Comparison of ENCODE assay signal across 12 cellular contexts in genomic region chr4:95544433-95545103, GRCh38. TPM values are rescaled to one million over a fixed set of nuclear protein-coding genes. Genes with fewer than 3 reads are reported as not detected.
A peak's percentile ranks its signal among the peaks of the same experiment; 100 is the strongest.
DNase-seq lines count a peak whose midpoint lies in the region; ATAC-seq and TF ChIP-seq lines count a peak whose summit lies in the region.
"Had no signal": no experiment of that assay in that cellular context is flagged by ENCODE, and none has a peak within 500 bp of the region (broad histone marks: within the 10 kb centered on the region; RNA-seq: fewer than 3 reads in every experiment).

No MANE protein-coding gene starts in this region.

- intact Hi-C loops in heart right ventricle (cut with DNase I) (loop anchor here in 2 of 10 donors (10.0 kb wide), 1 partner anchor 380 kb away; no protein-coding TSS in a partner anchor), Right ventricle myocardium superior (cut with DNase I) (no loop called here), aorta (cut with DNase I) (loop anchor here in 1 of 2 donors (10.0 kb wide), 1 partner anchor 380 kb away; no protein-coding TSS in a partner anchor), colonic mucosa (cut with DNase I) (no loop called here)

- TF ChIP-seq CTCF in heart right ventricle (IDR thresholded peaks at IDR 0.05) (peak in 6 of 9 donors; percentile 6 to 39 (median 24)), cardiac fibroblast (IDR thresholded peaks at IDR 0.05; ENCODE audit: low read depth, low read length) (peak; percentile 33), colonic mucosa (IDR thresholded peaks at IDR 0.05) (no peak)

- H3K4me3 ChIP-seq in heart right ventricle: peak overlapping the region in 2 of 10 donors; percentile 8 to 18
- no peak overlapping the region for H3K4me3 ChIP-seq in cardiac fibroblast (replicated peaks in 1 of 2; ENCODE audit: low read depth in 2 of 2, low read length in 2 of 2)
- H3K4me3 ChIP-seq in mesodermal cell (ENCODE audit: extremely low read depth, insufficient read depth, low read length, poor library complexity, severe bottlenecking): no peak overlapping the region
- H3K4me3 ChIP-seq in aorta (ENCODE audit: low read length in 2 of 2): peak overlapping the region; percentile 41 to 56
- no peak overlapping the region for H3K4me3 ChIP-seq in colonic mucosa

- WGBS in heart right ventricle, 2 donors: 64 to 69% methylated on average over 4 of the region's 4 CpGs
- WGBS in mesodermal cell (ENCODE audit: insufficient coverage in 2 of 2), 2 experiments: 71% methylated on average over 2 of the region's 4 CpGs; no CpG with 5 or more reads in 1 of the 2 experiments
- WGBS in aorta, 2 donors: 33 to 37% methylated on average over 4 of the region's 4 CpGs

- ATAC-seq in heart right ventricle (no peak), Right ventricle myocardium superior (ENCODE audit: poor library complexity) (no peak), aorta (ENCODE audit: low FRiP score) (no peak), HG03565 (IDR thresholded peaks at IDR 0.05; ENCODE audit: unreplicated experiment) (no peak)

- DNase-seq in heart right ventricle (no peak), Right ventricle myocardium superior (no peak), cardiac fibroblast (ENCODE audit: low read depth in 2 of 2) (peak; percentile 45 to 65), aorta (no peak), colonic mucosa (no peak), NOMO-1 (lab: John Stamatoyannopoulos, UW; ENCODE audit: unreplicated experiment in 2 of 2) (no peak)
- DNase-seq: EL; NCI-H1417 treated with DMSO at 0.1 percent for 48 hours; stimulated activated CD4-positive, alpha-beta T cell treated with anti-CD3 and anti-CD28 coated beads, Interleukin-2, amount 100 ng/mL, for 24 hours; stimulated activated naive CD4-positive, alpha-beta T cell had no signal

- peak overlapping the region in 5 of 10 donors; percentile 26 to 88 (median 53) for H3K27ac ChIP-seq in heart right ventricle
- peak overlapping the region; percentile 51 for H3K27ac ChIP-seq in mesodermal cell (ENCODE audit: low read depth, low read length, severe bottlenecking)
- peak overlapping the region in 1 of 2 donors; percentile 57 for H3K27ac ChIP-seq in aorta (ENCODE audit: low read depth in 1 of 2, low read length in 2 of 2)
- no peak overlapping the region for H3K27ac ChIP-seq in colonic mucosa

- H3K4me1 ChIP-seq in heart right ventricle (peaks cover 0 to 17% (median 10%) of the 10 kb centered on the region in 9 donors), mesodermal cell (ENCODE audit: control insufficient read depth, insufficient read depth, low read length, poor library complexity, severe bottlenecking) (peaks cover 12% of the 10 kb centered on the region), aorta (ENCODE audit: control insufficient read depth in 1 of 2, insufficient read depth in 2 of 2, low read length in 2 of 2) (no peaks in the 10 kb centered on the region), colonic mucosa (no peaks in the 10 kb centered on the region)

- H3K9me3 ChIP-seq in heart right ventricle (no peaks in the 10 kb centered on the region), mesodermal cell (ENCODE audit: control insufficient read depth, low read length) (no peaks in the 10 kb centered on the region), aorta (ENCODE audit: control insufficient read depth, low read length) (no peaks in the 10 kb centered on the region), colonic mucosa (no peaks in the 10 kb centered on the region)

- peaks cover 0 to 41% (median 30%) of the 10 kb centered on the region in 7 donors for H3K27me3 ChIP-seq in heart right ventricle
- no peaks in the 10 kb centered on the region for H3K27me3 ChIP-seq in aorta (ENCODE audit: control insufficient read depth in 1 of 2, insufficient read depth in 2 of 2, low read length in 1 of 2)
- peaks cover 26% of the 10 kb centered on the region for H3K27me3 ChIP-seq in colonic mucosa

- no peak overlapping the region for H3K9ac ChIP-seq in colonic mucosa (ENCODE audit: low read depth in 2 of 2, low read length in 2 of 2)

- H3K36me3 ChIP-seq in heart right ventricle: no peaks in the 10 kb centered on the region
- H3K36me3 ChIP-seq in mesodermal cell (ENCODE audit: control insufficient read depth, insufficient read depth, low read length): no peaks in the 10 kb centered on the region
- H3K36me3 ChIP-seq in aorta (ENCODE audit: control insufficient read depth in 1 of 2, insufficient read depth in 2 of 2, low read length in 1 of 2): no peaks in the 10 kb centered on the region
- H3K36me3 ChIP-seq in colonic mucosa: no peaks in the 10 kb centered on the region

RNA-seq across cellular contexts. Expression of gene UNC5C, which starts 4.2 kb away (rescaled TPM):
- total RNA-seq in heart right ventricle: 1 to 10 TPM; 1.1 to 3.2 (median 1.7) TPM
- polyA plus RNA-seq in heart right ventricle: under 1 TPM; 0.44 to 0.54 TPM
- 2.0 TPM for total RNA-seq in Right ventricle myocardium superior
- polyA plus RNA-seq in mesodermal cell (2013, experiment 1 of 2): 41.3 TPM
- polyA plus RNA-seq in mesodermal cell (2013, experiment 2 of 2): 31.8 TPM
- total RNA-seq in aorta: 10 to 100 TPM; 10.6 to 11.2 TPM
- 1 to 10 TPM in 1 of 2 donors, under 1 TPM in 1; 0.63 to 6.5 TPM for polyA plus RNA-seq in aorta
- 1 to 10 TPM; 3.9 to 4.2 TPM for total RNA-seq in colonic mucosa

Comparison
In these comparisons a context has a peak if more than half of its experiments do, and no peak if none do; other contexts are left out.
1. DNase-seq: peak in cardiac fibroblast (2 of 2); none in heart right ventricle (0 of 2), Right ventricle myocardium superior (single experiment), aorta (0 of 2), colonic mucosa (single experiment) and NOMO-1 (0 of 2).
2. H3K4me3 ChIP-seq: peak in aorta (2 of 2); none in cardiac fibroblast (0 of 2), mesodermal cell (single experiment) and colonic mucosa (single experiment).